In the genomic region with DNA sequence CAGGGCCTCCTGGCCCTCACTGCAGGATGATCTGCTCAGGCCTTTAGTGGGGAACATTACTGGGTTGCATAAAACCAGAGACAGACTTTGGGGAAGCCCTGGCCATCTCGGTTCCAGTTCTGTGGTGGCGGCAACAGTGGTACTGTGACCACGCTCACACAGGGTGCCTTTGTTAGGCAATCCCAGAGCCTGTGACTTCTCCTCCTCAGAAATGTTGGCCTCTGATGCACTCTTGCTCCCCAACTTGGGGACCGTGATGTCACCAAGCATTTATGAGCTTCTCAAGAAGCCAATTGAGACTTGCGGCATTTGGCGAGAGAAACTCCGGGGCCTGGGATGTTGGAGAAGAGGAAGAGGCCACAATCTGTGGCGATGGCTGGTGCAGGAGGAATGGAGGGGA, we compare ENCODE assay signal across 10 cellular contexts.
A peak's percentile ranks its signal among the peaks of the same experiment; 100 is the strongest.
DNase-seq lines count a peak whose midpoint lies in the region; ATAC-seq, FAIRE-seq and TF ChIP-seq lines count a peak whose summit lies in the region.
"Had no signal": no experiment of that assay in that cellular context is flagged by ENCODE, and none has a peak within 500 bp of the region (broad histone marks: within the 10 kb centered on the region; RNA-seq: fewer than 3 reads in every experiment).

No MANE protein-coding gene starts in this region.

- no peak overlapping the region for H4K12ac ChIP-seq in trophoblast cell (ENCODE audit: low read depth, low read length)

- TF ChIP-seq CTCF in heart right ventricle (IDR thresholded peaks at IDR 0.05): no peak
- TF ChIP-seq CTCF in D721Med (IDR thresholded peaks at IDR 0.05; ENCODE audit: insufficient read depth, missing control alignments): no peak

- H4K91ac ChIP-seq in trophoblast cell (ENCODE audit: low read depth, low read length): peak overlapping the region; percentile 76

- peak overlapping the region; percentile 58 for H2AK5ac ChIP-seq in trophoblast cell (ENCODE audit: low read length)

- peak; percentile 20 to 66 (median 41) for ATAC-seq in heart right ventricle

- H3K36me3 ChIP-seq in ACC112 (ENCODE audit: insufficient read depth, low read length): no peaks in the 10 kb centered on the region
- no peaks in the 10 kb centered on the region for H3K36me3 ChIP-seq in SJCRH30
- H3K36me3 ChIP-seq in heart right ventricle: no peaks in the 10 kb centered on the region
- H3K36me3 ChIP-seq in trophoblast cell (ENCODE audit: control insufficient read depth in 1 of 2, insufficient read depth in 2 of 2, low read length in 2 of 2): no peaks in the 10 kb centered on the region

- peak overlapping the region; percentile 70 for H2BK120ac ChIP-seq in trophoblast cell (ENCODE audit: insufficient read depth, low read length, poor library complexity)

- FAIRE-seq in D721Med (lab: Jason Lieb, UNC): no peak

- H2AFZ ChIP-seq in ACC112 (ENCODE audit: low read length, unreplicated experiment): no peak overlapping the region
- peak overlapping the region; percentile 19 for H2AFZ ChIP-seq in trophoblast cell (ENCODE audit: insufficient read depth, low read length, poor library complexity)

- no peak overlapping the region for H3K4ac ChIP-seq in trophoblast cell (ENCODE audit: low read depth, low read length)

- H3K27me3 ChIP-seq in ACC112 (ENCODE audit: insufficient read depth, low read length) (no peaks in the 10 kb centered on the region), SJCRH30 (no peaks in the 10 kb centered on the region), heart right ventricle (no peaks in the 10 kb centered on the region), trophoblast cell (ENCODE audit: insufficient read depth, low read length) (no peaks in the 10 kb centered on the region)

- H3K79me2 ChIP-seq in ACC112 (ENCODE audit: control insufficient read depth, insufficient read depth, low read length, unreplicated experiment) (no peaks in the 10 kb centered on the region), trophoblast cell (ENCODE audit: control insufficient read depth, insufficient read depth, low read length, poor library complexity) (no peaks in the 10 kb centered on the region)

- H3K18ac ChIP-seq in trophoblast cell (ENCODE audit: low read length): no peak overlapping the region

- H3K23ac ChIP-seq in trophoblast cell (ENCODE audit: low read length): no peak overlapping the region

- H3K4me1 ChIP-seq in ACC112 (ENCODE audit: control insufficient read depth, insufficient read depth, low read length, unreplicated experiment) (peaks cover 37% of the 10 kb centered on the region), SJCRH30 (peaks cover 30% of the 10 kb centered on the region), heart right ventricle (peaks cover 0 to 59% (median 36%) of the 10 kb centered on the region in 9 donors), trophoblast cell (ENCODE audit: control insufficient read depth in 1 of 2, insufficient read depth in 2 of 2, low read length in 2 of 2) (peaks cover 17 to 43% of the 10 kb centered on the region in 2 experiments)

- H3K4me3 ChIP-seq in ACC112 (ENCODE audit: low read depth, low read length) (peak overlapping the region; percentile 22; the same call in 1 of the 2 replicates), SJCRH30 (no peak overlapping the region), heart right ventricle (no peak overlapping the region), trophoblast cell (ENCODE audit: low read depth, low read length) (no peak overlapping the region)

- H4K8ac ChIP-seq in trophoblast cell (ENCODE audit: low read depth, low read length): peak overlapping the region; percentile 13

- DNase-seq in SJCRH30: no peak
- peak; percentile 31 to 32 for DNase-seq in heart right ventricle
- DNase-seq in trophoblast cell: peak in 1 of 2 donors; percentile 21
- no peak for DNase-seq in D721Med (ENCODE audit: insufficient read length, low spot score)
- DNase-seq in NCI-H345 treated with DMSO at 0.1 percent for 48 hours (lab: John Stamatoyannopoulos, UW; ENCODE audit: unreplicated experiment): no peak
- DNase-seq in HPDE6-E6E7 (ENCODE audit: extremely low spot score): no peak
- no peak for DNase-seq in NCI-H2171 treated with DMSO at 0.1 percent for 48 hours (lab: John Stamatoyannopoulos, UW)
- DNase-seq: activated CD4-positive, alpha-beta T cell treated with anti-CD3 and anti-CD28 coated beads for 48 hours; stimulated activated CD4-positive, alpha-beta T cell treated with anti-CD3 and anti-CD28 coated beads, Interleukin-2, amount 100 ng/mL, for 24 hours had no signal

- no peak overlapping the region for H3K4me2 ChIP-seq in trophoblast cell (ENCODE audit: low read length)

- H3K79me1 ChIP-seq in trophoblast cell (ENCODE audit: low read length): peaks cover 30% of the 10 kb centered on the region

- H3K9me3 ChIP-seq in SJCRH30 (replicated peaks) (no peaks in the 10 kb centered on the region), heart right ventricle (no peaks in the 10 kb centered on the region), trophoblast cell (ENCODE audit: insufficient read depth, low read depth, low read length) (no peaks in the 10 kb centered on the region)

- no peak overlapping the region for H2BK5ac ChIP-seq in trophoblast cell (ENCODE audit: low read depth, low read length, poor library complexity)

- 75 to 83% methylated on average over 8 of the region's 8 CpGs for WGBS in heart right ventricle, 2 donors
- WGBS in trophoblast cell (ENCODE audit: extremely low coverage, insufficient coverage, insufficient read length): no CpG with 5 or more reads among the region's 8 CpGs

- H3K27ac ChIP-seq in ACC112 (ENCODE audit: low read depth, low read length): peak overlapping the region; percentile 93
- H3K27ac ChIP-seq in SJCRH30: peak overlapping the region; percentile 52
- peak overlapping the region; percentile 69 to 82 (median 77) for H3K27ac ChIP-seq in heart right ventricle
- no peak overlapping the region for H3K27ac ChIP-seq in trophoblast cell (ENCODE audit: low read depth, low read length)

- H2BK12ac ChIP-seq in trophoblast cell (ENCODE audit: low read length): peak overlapping the region; percentile 87

- intact Hi-C loops in heart right ventricle (cut with DNase I): loop anchor here in 1 of 10 donors (10.0 kb wide), 1 partner anchor 78 kb away; the partner anchor contains the start of gene PKDCC

- peak overlapping the region; percentile 62 for H3K14ac ChIP-seq in trophoblast cell (ENCODE audit: low read length)

- H3K9ac ChIP-seq in trophoblast cell (ENCODE audit: low read length): no peak overlapping the region

Comparison
In these comparisons a context has a peak if more than half of its experiments do, and no peak if none do; other contexts are left out.
1. DNase-seq: peak in heart right ventricle (2 of 2); none in SJCRH30 (0 of 2), D721Med (single experiment), NCI-H345 treated with DMSO at 0.1 percent for 48 hours (single experiment), HPDE6-E6E7 (single experiment) and NCI-H2171 treated with DMSO at 0.1 percent for 48 hours (single experiment).